ENCODE assay signal across 7 cellular contexts in genomic region chr3:113276581-113277080, GRCh38.
DNase-seq lines count a peak whose midpoint lies in the region; ATAC-seq and TF ChIP-seq lines count a peak whose summit lies in the region.

No MANE protein-coding gene starts in this region.

- TF ChIP-seq CTCF in PC-9 (conservative IDR thresholded peaks at IDR 0.05) (no peak), coronary artery (IDR thresholded peaks at IDR 0.05) (no peak), thyroid gland (IDR thresholded peaks at IDR 0.05) (no peak)

- no peaks in the 10 kb centered on the region for H3K9me2 ChIP-seq in PC-9 (ENCODE audit: insufficient read depth)

- peak overlapping the region; percentile 51 for H3K4me2 ChIP-seq in PC-9

- H3K9me3 ChIP-seq in PC-9 (ENCODE audit: insufficient read depth, low read depth) = no peaks in the 10 kb centered on the region
- no peaks in the 10 kb centered on the region for H3K9me3 ChIP-seq in muscle layer of colon (ENCODE audit: low read length)
- no peaks in the 10 kb centered on the region for H3K9me3 ChIP-seq in thyroid gland

- BruUV-seq in PC-9 (replicated peaks; lab: Mats Ljungman, UMichigan) = TSS peak; percentile 67

- H3K4me3 ChIP-seq in PC-9 = no peak overlapping the region; the same call in 1 of the 2 replicates
- H3K4me3 ChIP-seq in coronary artery = peak overlapping the region; percentile 57
- H3K4me3 ChIP-seq in muscle layer of colon (ENCODE audit: low read depth in 1 of 2, low read length in 2 of 2) = peak overlapping the region in 1 of 2 donors; percentile 45
- H3K4me3 ChIP-seq in thyroid gland (replicated peaks in 1 of 3) = no peak overlapping the region

- H2AFZ ChIP-seq in PC-9 = peak overlapping the region; percentile 71; the same call in 1 of the 2 replicates

- H4K20me1 ChIP-seq in PC-9 (ENCODE audit: insufficient read depth) = no peaks in the 10 kb centered on the region

- H3F3A ChIP-seq in PC-9 (ENCODE audit: insufficient read depth, low read depth) = no peaks in the 10 kb centered on the region

- H3K27me3 ChIP-seq in PC-9 (ENCODE audit: insufficient read depth, low read depth) (no peaks in the 10 kb centered on the region), muscle layer of colon (ENCODE audit: control insufficient read depth in 1 of 2, insufficient read depth in 2 of 2, low read length in 2 of 2) (no peaks in the 10 kb centered on the region), thyroid gland (no peaks in the 10 kb centered on the region)

- POLR2A ChIA-PET in PC-9 (lab: Charles Lee; ENCODE audit: unreplicated experiment) = interaction anchor here (0.6 kb wide), 1 partner anchor 33 kb away, joined by 6 read pairs; no protein-coding TSS in a partner anchor

- CTCF ChIA-PET in PC-9 (lab: Charles Lee) = no interaction called here

- H3K79me2 ChIP-seq in PC-9 (ENCODE audit: low read depth) = no peaks in the 10 kb centered on the region

- H3K4me1 ChIP-seq in PC-9 (replicated peaks; ENCODE audit: insufficient read depth) (0 out of 2 replicates have a peak, but pooled peaks cover 8% of the 10 kb centered on the region), muscle layer of colon (ENCODE audit: insufficient read depth, low read length) (peaks cover 24% of the 10 kb centered on the region), thyroid gland (peaks cover 6 to 14% of the 10 kb centered on the region in 2 donors)

- H3K36me3 ChIP-seq in PC-9 (ENCODE audit: low read depth) = no peaks in the 10 kb centered on the region
- H3K36me3 ChIP-seq in muscle layer of colon (ENCODE audit: insufficient read depth, low read length) = peaks cover 94% of the 10 kb centered on the region
- peaks cover 63 to 70% of the 10 kb centered on the region in 2 donors for H3K36me3 ChIP-seq in thyroid gland

- intact Hi-C loops in PC-9 (cut with micrococcal nuclease; ENCODE audit: unreplicated experiment) (loop anchor here (2.0 to 5.0 kb wide), 3 partner anchors 44 to 129 kb away; no protein-coding TSS in a partner anchor), thyroid gland (cut with DNase I) (no loop called here)

- DNase-seq in PC-9 = no peak
- no peak for DNase-seq in coronary artery (ENCODE audit: low spot score)
- DNase-seq in thyroid gland = no peak
- DNase-seq in erythroblast (lab: John Stamatoyannopoulos, UW) = no peak
- no peak for DNase-seq in NCI-H2081 treated with DMSO at 0.1 percent for 48 hours (lab: John Stamatoyannopoulos, UW)

- peak overlapping the region; percentile 63 for H3K9ac ChIP-seq in muscle layer of colon (ENCODE audit: low read length)

- ATAC-seq in HG03039 (IDR thresholded peaks at IDR 0.05; ENCODE audit: unreplicated experiment) = no peak

- H3K27ac ChIP-seq in PC-9 (peak overlapping the region; percentile 53), coronary artery (peak overlapping the region; percentile 67 to 86), muscle layer of colon (ENCODE audit: low read depth, low read length) (peak overlapping the region; percentile 86), thyroid gland (peak overlapping the region in 2 of 3 donors; percentile 71 to 78)

- TF ChIP-seq POLR2A in thyroid gland (IDR thresholded peaks at IDR 0.05) (no peak), erythroblast (IDR thresholded peaks at IDR 0.05; ENCODE audit: low read length) (no peak)

- 75 to 77% methylated on average over 7 of the region's 7 CpGs for WGBS in thyroid gland, 2 donors
